Comparison of ENCODE assay signal across 23 cellular contexts in genomic region chr12:31853520-31853919, GRCh38.
DNase-seq lines count a peak whose midpoint lies in the region; ATAC-seq and TF ChIP-seq lines count a peak whose summit lies in the region.
"Had no signal": no experiment of that assay in that cellular context is flagged by ENCODE, and none has a peak within 500 bp of the region (broad histone marks: within the 10 kb centered on the region; RNA-seq: fewer than 3 reads in every experiment).

No MANE protein-coding gene starts in this region.

- no peak overlapping the region for H3K23ac ChIP-seq in neuronal stem cell (ENCODE audit: low read depth, low read length, poor library complexity)

- no peak overlapping the region for H3K27ac Mint-ChIP-seq in T-helper 2 cell treated with Interferon-gamma antibody and Interleukin-4, amounts not matched to agents 5 μg/mL and 100 μg/mL, for 36 hours
- H3K27ac Mint-ChIP-seq: activated CD4-positive, alpha-beta T cell treated with anti-CD3 and anti-CD28 coated beads for 36 hours; neural progenitor cell had no signal

- no peaks in the 10 kb centered on the region for H3K27me3 Mint-ChIP-seq in T-helper 2 cell treated with Interferon-gamma antibody and Interleukin-4, amounts not matched to agents 5 μg/mL and 100 μg/mL, for 36 hours (ENCODE audit: low read depth)
- H3K27me3 Mint-ChIP-seq: activated CD4-positive, alpha-beta T cell treated with anti-CD3 and anti-CD28 coated beads for 36 hours had no signal

- H3K9me3 Mint-ChIP-seq in T-helper 2 cell treated with Interferon-gamma antibody and Interleukin-4, amounts not matched to agents 5 μg/mL and 100 μg/mL, for 36 hours = peaks cover 48% of the 10 kb centered on the region

- no peak overlapping the region for H2AFZ ChIP-seq in neuronal stem cell (ENCODE audit: low read length)
- H2AFZ ChIP-seq: neural progenitor cell had no signal

- H4K8ac ChIP-seq in neuronal stem cell (ENCODE audit: low read depth, low read length) = no peak overlapping the region

- intact Hi-C loops in left ventricle myocardium superior (cut with micrococcal nuclease) (no loop called here), right cardiac atrium (cut with DNase I) (no loop called here), left lung (cut with DNase I) (no loop called here), dorsolateral prefrontal cortex (cut with DNase I) (no loop called here)

- no peak overlapping the region for H2BK12ac ChIP-seq in neuronal stem cell (ENCODE audit: low read length)

- H2BK5ac ChIP-seq in neuronal stem cell (ENCODE audit: low read length) = no peak overlapping the region

- ATAC-seq in left ventricle myocardium superior (peak; percentile 34), right cardiac atrium (no peak), left lung (peak; percentile 41)
- ATAC-seq: activated CD4-positive, alpha-beta T cell treated with anti-CD3 and anti-CD28 coated beads for 36 hours; activated T-cell treated with anti-CD3 and anti-CD28 coated beads, Interleukin-2, amount 50 U/mL, for 4 hours; mucosa of descending colon had no signal

- H3K36me3 ChIP-seq in left lung = no peaks in the 10 kb centered on the region
- no peaks in the 10 kb centered on the region for H3K36me3 ChIP-seq in neuronal stem cell (replicated peaks in 1 of 2; ENCODE audit: control insufficient read depth in 2 of 2, insufficient read depth in 2 of 2, low read length in 2 of 2)
- H3K36me3 ChIP-seq: breast epithelium, colonic mucosa, left ventricle myocardium inferior had no signal

- H3K27ac ChIP-seq in right cardiac atrium (ENCODE audit: low read length) (no peak overlapping the region), left lung (peak overlapping the region in 1 of 2 donors; percentile 85), dorsolateral prefrontal cortex (peak overlapping the region in 1 of 59 donors; percentile 21), neuronal stem cell (replicated peaks; ENCODE audit: low read length) (no peak overlapping the region)
- H3K27ac ChIP-seq: breast epithelium, colonic mucosa, left ventricle myocardium inferior, neural progenitor cell had no signal

- H3K4me2 ChIP-seq in neuronal stem cell (ENCODE audit: insufficient read depth, low read length, poor library complexity, severe bottlenecking) = no peak overlapping the region
- H3K4me2 ChIP-seq: neural progenitor cell, smooth muscle cell had no signal

- TF ChIP-seq CTCF in left lung (IDR thresholded peaks at IDR 0.05) (no peak), dorsolateral prefrontal cortex (IDR thresholded peaks at IDR 0.05 in 54 of 56, conservative IDR thresholded peaks at IDR 0.05 in 2 of 56; ENCODE audit: low read depth in 1 of 56, partially characterized antibody in 56 of 56) (no peak)

- H3K79me1 ChIP-seq in neuronal stem cell (ENCODE audit: low read depth, low read length) = no peaks in the 10 kb centered on the region

- H4K91ac ChIP-seq in neuronal stem cell (ENCODE audit: low read depth, low read length, poor library complexity) = no peak overlapping the region

- no peaks in the 10 kb centered on the region for H3K4me1 Mint-ChIP-seq in T-helper 2 cell treated with Interferon-gamma antibody and Interleukin-4, amounts not matched to agents 5 μg/mL and 100 μg/mL, for 36 hours (ENCODE audit: low read depth)
- H3K4me1 Mint-ChIP-seq: activated CD4-positive, alpha-beta T cell treated with anti-CD3 and anti-CD28 coated beads for 36 hours had no signal

- H3K9me3 ChIP-seq in right cardiac atrium (ENCODE audit: control insufficient read depth, low read length) (no peaks in the 10 kb centered on the region), left lung (peaks cover 0 to 35% of the 10 kb centered on the region in 2 donors), neuronal stem cell (replicated peaks in 1 of 2; ENCODE audit: control insufficient read depth in 2 of 2, insufficient read depth in 1 of 2, low read depth in 1 of 2, low read length in 2 of 2) (peaks cover 1 to 15% of the 10 kb centered on the region in 2 donors)

- DNase-seq in left ventricle myocardium superior = no peak
- DNase-seq in right cardiac atrium = no peak
- peak; percentile 87 for DNase-seq in SIG-M5 treated with dmso at 0.1 percent for 504 hours (lab: John Stamatoyannopoulos, UW; ENCODE audit: unreplicated experiment)
- no peak for DNase-seq in left lung
- DNase-seq in NK-92 (lab: John Stamatoyannopoulos, UW; ENCODE audit: unreplicated experiment) = no peak
- no peak for DNase-seq in T-helper 2 cell treated with Interferon-gamma antibody and Interleukin-4, amounts not matched to agents 5 μg/mL and 100 μg/mL, for 36 hours (ENCODE audit: low spot score)
- no peak for DNase-seq in dorsolateral prefrontal cortex
- DNase-seq in neuronal stem cell (ENCODE audit: low spot score) = no peak
- DNase-seq: activated CD4-positive, alpha-beta T cell treated with anti-CD3 and anti-CD28 coated beads for 36 hours; activated naive CD4-positive, alpha-beta T cell treated with Interleukin-2 at 50 U/mL for 16 hours; activated T-cell treated with anti-CD3 and anti-CD28 coated beads, Interleukin-2, amount 50 U/mL, for 4 hours; amniotic stem cell; colonic mucosa; left ventricle myocardium inferior; mucosa of descending colon; NCI-H1436; NCI-H2107; NCI-H524 treated with DMSO at 0.1 percent for 48 hours; stimulated activated CD4-positive, alpha-beta T cell treated with anti-CD3 and anti-CD28 coated beads, Interleukin-2, amount 100 ng/mL, for 48 hours; stimulated activated naive CD4-positive, alpha-beta T cell treated with Interleukin-2 at 50 U/mL for 16 hours had no signal

- H2BK15ac ChIP-seq in neuronal stem cell (ENCODE audit: low read length) = no peak overlapping the region

- no peak overlapping the region for H3K9ac ChIP-seq in neuronal stem cell (ENCODE audit: low read depth, low read length, poor library complexity)
- H3K9ac ChIP-seq: neural progenitor cell had no signal

- no peak overlapping the region for H2BK120ac ChIP-seq in neuronal stem cell (ENCODE audit: low read depth, low read length)

- H3K4me1 ChIP-seq in right cardiac atrium (ENCODE audit: control insufficient read depth, insufficient read depth, low read length) = no peaks in the 10 kb centered on the region
- peaks cover 0 to 11% of the 10 kb centered on the region in 2 donors for H3K4me1 ChIP-seq in left lung
- H3K4me1 ChIP-seq in neuronal stem cell (ENCODE audit: control insufficient read depth in 2 of 2, insufficient read depth in 1 of 2, low read depth in 1 of 2, low read length in 2 of 2) = no peaks in the 10 kb centered on the region
- H3K4me1 ChIP-seq: breast epithelium, colonic mucosa, neural progenitor cell had no signal

- no peak overlapping the region for H3K4ac ChIP-seq in neuronal stem cell (ENCODE audit: low read length)

- H3K4me3 ChIP-seq in right cardiac atrium (ENCODE audit: low read length) (no peak overlapping the region), left lung (no peak overlapping the region), dorsolateral prefrontal cortex (no peak overlapping the region), neuronal stem cell (ENCODE audit: low read length in 2 of 2) (no peak overlapping the region)
- H3K4me3 ChIP-seq: breast epithelium, colonic mucosa, left ventricle myocardium inferior, mucosa of descending colon, neural progenitor cell, smooth muscle cell had no signal

- H3K27me3 ChIP-seq in right cardiac atrium (ENCODE audit: control insufficient read depth, insufficient read depth) (no peaks in the 10 kb centered on the region), left lung (no peaks in the 10 kb centered on the region), dorsolateral prefrontal cortex (no peaks in the 10 kb centered on the region), neuronal stem cell (ENCODE audit: control insufficient read depth in 3 of 3, insufficient read depth in 3 of 3, low read depth in 1 of 3, low read length in 3 of 3) (no peaks in the 10 kb centered on the region)
- H3K27me3 ChIP-seq: breast epithelium, colonic mucosa, neural progenitor cell had no signal

- no peak overlapping the region for H3K4me3 Mint-ChIP-seq in T-helper 2 cell treated with Interferon-gamma antibody and Interleukin-4, amounts not matched to agents 5 μg/mL and 100 μg/mL, for 36 hours
- H3K4me3 Mint-ChIP-seq: activated CD4-positive, alpha-beta T cell treated with anti-CD3 and anti-CD28 coated beads for 36 hours; activated T-cell treated with anti-CD3 and anti-CD28 coated beads, Interleukin-2, amount 50 U/mL, for 4 hours; neural progenitor cell had no signal

- H2AK5ac ChIP-seq in neuronal stem cell (ENCODE audit: low read depth, low read length) = no peak overlapping the region

- no peak overlapping the region for H3K18ac ChIP-seq in neuronal stem cell (ENCODE audit: low read length)

- peaks cover 8% of the 10 kb centered on the region for H3K36me3 Mint-ChIP-seq in T-helper 2 cell treated with Interferon-gamma antibody and Interleukin-4, amounts not matched to agents 5 μg/mL and 100 μg/mL, for 36 hours (ENCODE audit: low read depth)
- H3K36me3 Mint-ChIP-seq: neural progenitor cell had no signal

- no peak overlapping the region for H3K14ac ChIP-seq in neuronal stem cell (ENCODE audit: low read length)

Comparison
In these comparisons a context has a peak if more than half of its experiments do, and no peak if none do; other contexts are left out.
1. ATAC-seq: peak in left ventricle myocardium superior (single experiment) and left lung (single experiment); none in right cardiac atrium (0 of 2).